18 cellular contexts compared by ENCODE assay signal in genomic region chr9:119861801-119862200, GRCh38.
"Had no signal": no experiment of that assay in that cellular context is flagged by ENCODE, and none has a peak within 500 bp of the region (broad histone marks: within the 10 kb centered on the region; RNA-seq: fewer than 3 reads in every experiment).

No MANE protein-coding gene starts in this region.

- H3K4me1 ChIP-seq: adrenal gland, ascending aorta, parathyroid adenoma, tibial nerve, uterus had no signal

- H3K4me3 ChIP-seq: adrenal gland, ascending aorta, dorsolateral prefrontal cortex, lung, tibial nerve, uterus had no signal

- DNase-seq: activated CD4-positive, alpha-beta T cell treated with anti-CD3 and anti-CD28 coated beads for 1 hour; activated naive CD4-positive, alpha-beta T cell; activated T-cell treated with anti-CD3 and anti-CD28 coated beads, Interleukin-2, amount 50 U/mL, for 4 hours; dorsolateral prefrontal cortex; effector memory CD8-positive, alpha-beta T cell; kidney; naive B cell; nucleus accumbens; stimulated activated CD4-positive, alpha-beta T cell treated with anti-CD3 and anti-CD28 coated beads, Interleukin-4, amount 100 ng/mL, for 4 hours; substantia nigra; T-cell; uterus had no signal

- H3K27me3 ChIP-seq: adrenal gland, ascending aorta, dorsolateral prefrontal cortex, tibial nerve, uterus had no signal

- H2AFZ ChIP-seq: parathyroid adenoma had no signal

- H3K9me3 ChIP-seq: adrenal gland, ascending aorta, tibial nerve, uterus had no signal

- H3K27ac ChIP-seq: adrenal gland, ascending aorta, dorsolateral prefrontal cortex, parathyroid adenoma, tibial nerve, uterus, VCaP had no signal

- H3K9ac ChIP-seq: parathyroid adenoma had no signal

- H3K79me2 ChIP-seq: parathyroid adenoma had no signal

- H3K36me3 ChIP-seq: adrenal gland, ascending aorta, tibial nerve, uterus had no signal
